ENCODE assay signal across 9 cellular contexts in genomic region chr19:45637890-45638667, GRCh38. TPM values are rescaled to one million over a fixed set of nuclear protein-coding genes. Genes with fewer than 3 reads are reported as not detected.
A peak's percentile ranks its signal among the peaks of the same experiment; 100 is the strongest.
DNase-seq lines count a peak whose midpoint lies in the region; ATAC-seq, FAIRE-seq and TF ChIP-seq lines count a peak whose summit lies in the region.
"Had no signal": no experiment of that assay in that cellular context is flagged by ENCODE, and none has a peak within 500 bp of the region (broad histone marks: within the 10 kb centered on the region; RNA-seq: fewer than 3 reads in every experiment).

No MANE protein-coding gene starts in this region.

- FAIRE-seq in kidney (lab: Jason Lieb, UNC) = no peak

- DNase-seq in activated naive CD4-positive, alpha-beta T cell treated with anti-CD3 and anti-CD28 coated beads, Interleukin-2, amount 10 ng/mL, durations not matched to agents 7 days and 5 days = no peak
- no peak for DNase-seq in activated naive CD4-positive, alpha-beta T cell treated with anti-CD3 and anti-CD28 coated beads, Interleukin-2, amount 50 U/mL, for 16 hours
- no peak for DNase-seq in activated naive CD8-positive, alpha-beta T cell treated with anti-CD3 and anti-CD28 coated beads, Interleukin-2, amount 50 U/mL, for 24 hours
- DNase-seq in kidney = no peak
- no peak for DNase-seq in upper lobe of right lung
- DNase-seq in HK-2 (ENCODE audit: unreplicated experiment) = no peak
- DNase-seq in GM03348 (ENCODE audit: low spot score) = no peak
- DNase-seq: NCI-H345 had no signal

- H3K27ac Mint-ChIP-seq in activated naive CD4-positive, alpha-beta T cell treated with anti-CD3 and anti-CD28 coated beads, Interleukin-2, amount 10 ng/mL, durations not matched to agents 7 days and 5 days = peak overlapping the region; percentile 37
- H3K27ac Mint-ChIP-seq in activated naive CD8-positive, alpha-beta T cell treated with anti-CD3 and anti-CD28 coated beads, Interleukin-2, amount 50 U/mL, for 24 hours = no peak overlapping the region

- ATAC-seq in activated naive CD8-positive, alpha-beta T cell treated with anti-CD3 and anti-CD28 coated beads, Interleukin-2, amount 50 U/mL, for 24 hours = no peak
- ATAC-seq in upper lobe of right lung = no peak
- no peak for ATAC-seq in GM19035 (IDR thresholded peaks at IDR 0.05; ENCODE audit: unreplicated experiment)

- CTCF ChIA-PET in activated naive CD4-positive, alpha-beta T cell treated with anti-CD3 and anti-CD28 coated beads, Interleukin-2, amount 10 ng/mL, durations not matched to agents 7 days and 5 days (lab: Charles Lee) = interaction anchor here (0.7 to 2.2 kb wide), 4 partner anchors 11 to 191 kb away, joined by 3 to 8 read pairs (median 4); no protein-coding TSS in a partner anchor

- H3K9me3 Mint-ChIP-seq in activated naive CD4-positive, alpha-beta T cell treated with anti-CD3 and anti-CD28 coated beads, Interleukin-2, amount 10 ng/mL, durations not matched to agents 7 days and 5 days = peaks cover 2% of the 10 kb centered on the region
- no peaks in the 10 kb centered on the region for H3K9me3 Mint-ChIP-seq in activated naive CD8-positive, alpha-beta T cell treated with anti-CD3 and anti-CD28 coated beads, Interleukin-2, amount 50 U/mL, for 24 hours

- H3K4me3 Mint-ChIP-seq in activated naive CD4-positive, alpha-beta T cell treated with anti-CD3 and anti-CD28 coated beads, Interleukin-2, amount 10 ng/mL, durations not matched to agents 7 days and 5 days = peak overlapping the region; percentile 96
- peak overlapping the region; percentile 93 for H3K4me3 Mint-ChIP-seq in activated naive CD8-positive, alpha-beta T cell treated with anti-CD3 and anti-CD28 coated beads, Interleukin-2, amount 50 U/mL, for 24 hours

- peaks cover 2% of the 10 kb centered on the region for H3K27me3 Mint-ChIP-seq in activated naive CD4-positive, alpha-beta T cell treated with anti-CD3 and anti-CD28 coated beads, Interleukin-2, amount 10 ng/mL, durations not matched to agents 7 days and 5 days
- no peaks in the 10 kb centered on the region for H3K27me3 Mint-ChIP-seq in activated naive CD8-positive, alpha-beta T cell treated with anti-CD3 and anti-CD28 coated beads, Interleukin-2, amount 50 U/mL, for 24 hours

- no peaks in the 10 kb centered on the region for H3K9me3 ChIP-seq in kidney (ENCODE audit: control insufficient read depth in 1 of 2, low read length in 2 of 2)
- H3K9me3 ChIP-seq in upper lobe of right lung = no peaks in the 10 kb centered on the region

- intact Hi-C loops in kidney (cut with DNase I) (no loop called here), upper lobe of right lung (cut with DNase I) (no loop called here)

- H3K27ac ChIP-seq in kidney (ENCODE audit: low read depth in 2 of 2, low read length in 2 of 2) = no peak overlapping the region
- H3K27ac ChIP-seq in upper lobe of right lung = no peak overlapping the region

- H3K9ac ChIP-seq in kidney (ENCODE audit: low read length in 2 of 2) = peak overlapping the region in 1 of 2 donors; percentile 87

- peaks cover 12 to 21% of the 10 kb centered on the region in 2 donors for H3K4me1 ChIP-seq in kidney (ENCODE audit: control insufficient read depth in 1 of 2, insufficient read depth in 1 of 2, low read depth in 1 of 2, low read length in 2 of 2)
- H3K4me1 ChIP-seq in upper lobe of right lung = peaks cover 44% of the 10 kb centered on the region

- no peaks in the 10 kb centered on the region for H3K27me3 ChIP-seq in upper lobe of right lung

- H3K4me3 ChIP-seq in kidney (ENCODE audit: low read length in 2 of 2) = peak overlapping the region; percentile 80 to 92
- peak overlapping the region; percentile 69 for H3K4me3 ChIP-seq in upper lobe of right lung

- peaks cover 17% of the 10 kb centered on the region for H3K36me3 Mint-ChIP-seq in activated naive CD4-positive, alpha-beta T cell treated with anti-CD3 and anti-CD28 coated beads, Interleukin-2, amount 10 ng/mL, durations not matched to agents 7 days and 5 days
- H3K36me3 Mint-ChIP-seq in activated naive CD8-positive, alpha-beta T cell treated with anti-CD3 and anti-CD28 coated beads, Interleukin-2, amount 50 U/mL, for 24 hours (ENCODE audit: low read depth) = peaks cover 30% of the 10 kb centered on the region

- H3K36me3 ChIP-seq in kidney (ENCODE audit: control insufficient read depth in 1 of 2, insufficient read depth in 2 of 2, low read length in 2 of 2) = no peaks in the 10 kb centered on the region
- H3K36me3 ChIP-seq in upper lobe of right lung = no peaks in the 10 kb centered on the region

- TF ChIP-seq CTCF in kidney (IDR thresholded peaks at IDR 0.05; ENCODE audit: borderline replicate concordance, extremely low read depth, insufficient read depth) = no peak
- no peak for TF ChIP-seq CTCF in upper lobe of right lung (IDR thresholded peaks at IDR 0.05)

- H3K4me1 Mint-ChIP-seq in activated naive CD4-positive, alpha-beta T cell treated with anti-CD3 and anti-CD28 coated beads, Interleukin-2, amount 10 ng/mL, durations not matched to agents 7 days and 5 days = peaks cover 47% of the 10 kb centered on the region
- peaks cover 32% of the 10 kb centered on the region for H3K4me1 Mint-ChIP-seq in activated naive CD8-positive, alpha-beta T cell treated with anti-CD3 and anti-CD28 coated beads, Interleukin-2, amount 50 U/mL, for 24 hours

RNA-seq across cellular contexts. Expression of gene EML2, which starts 1.1 kb away (rescaled TPM):
- total RNA-seq in kidney = 93.8 TPM
- polyA plus RNA-seq in kidney (ENCODE audit: insufficient read depth, low read depth, low replicate concordance) = 36.6 TPM
- 54.4 TPM for total RNA-seq in upper lobe of right lung

RNA-seq across cellular contexts. Expression of gene GIPR, which starts 29.9 kb away (rescaled TPM):
- total RNA-seq in kidney (3.3 TPM), upper lobe of right lung (4.8 TPM)
- 0.65 TPM for polyA plus RNA-seq in kidney (ENCODE audit: insufficient read depth, low read depth, low replicate concordance)

RNA-seq across cellular contexts. Expression of gene GPR4, which starts 36.1 kb away (rescaled TPM):
- 9.7 TPM for total RNA-seq in kidney
- polyA plus RNA-seq in kidney (ENCODE audit: insufficient read depth, low read depth, low replicate concordance) = 6.8 TPM
- total RNA-seq in upper lobe of right lung = 18.5 TPM

RNA-seq across cellular contexts. Expression of gene OPA3, which starts 53.5 kb away (rescaled TPM):
- total RNA-seq in kidney = 19.1 TPM
- polyA plus RNA-seq in kidney (ENCODE audit: insufficient read depth, low read depth, low replicate concordance) = 8.1 TPM
- total RNA-seq in upper lobe of right lung = 13.0 TPM

RNA-seq across cellular contexts. Expression of gene SNRPD2, which starts 53.7 kb away (rescaled TPM):
- total RNA-seq in kidney (252 TPM), upper lobe of right lung (188 TPM)
- polyA plus RNA-seq in kidney (ENCODE audit: insufficient read depth, low read depth, low replicate concordance) = 358 TPM
